In the genomic region with DNA sequence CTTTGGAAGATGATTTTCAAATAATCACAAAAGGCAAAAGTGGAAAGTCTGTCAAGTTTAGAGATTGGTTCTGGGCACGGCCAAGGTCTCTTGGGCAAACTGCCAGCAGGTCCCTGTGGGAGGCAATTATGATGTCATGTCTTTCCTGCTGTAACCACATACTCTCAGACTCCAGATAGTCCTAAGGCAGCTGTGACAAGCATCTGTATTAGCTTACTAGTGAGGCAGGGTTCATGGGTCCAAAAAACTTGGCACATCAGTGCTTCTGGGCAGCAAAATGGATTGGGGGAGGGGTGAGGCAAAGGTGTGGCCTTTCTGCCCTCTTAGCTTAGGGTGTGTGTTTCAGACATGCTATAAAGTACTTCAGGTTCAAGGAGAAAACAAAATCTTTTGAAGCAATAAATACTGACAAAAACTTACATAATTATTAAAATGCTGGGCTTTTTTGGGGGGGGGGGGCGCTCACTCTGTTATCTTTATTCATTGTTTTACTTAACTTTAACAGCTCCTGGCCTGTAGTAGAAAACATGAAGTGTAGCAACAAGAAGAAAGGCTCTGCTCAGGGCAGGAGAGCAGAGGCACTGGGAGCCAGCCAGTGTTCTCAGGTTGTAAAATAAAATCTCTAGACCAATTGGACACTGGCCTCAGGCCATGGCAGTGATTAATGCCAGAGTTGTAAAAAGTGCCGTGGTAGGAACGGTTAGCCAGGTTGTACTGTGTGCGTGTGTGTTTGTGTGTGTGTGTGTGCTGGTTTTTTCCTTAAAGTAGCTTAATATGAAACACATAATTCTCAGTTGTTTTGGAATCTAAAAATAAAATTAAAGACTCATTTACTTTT, we compare ENCODE assay signal across 8 cellular contexts. TPM values are rescaled to one million over a fixed set of nuclear protein-coding genes. Genes with fewer than 3 reads are reported as not detected.
DNase-seq lines count a peak whose midpoint lies in the region; ATAC-seq and TF ChIP-seq lines count a peak whose summit lies in the region.

No MANE protein-coding gene starts in this region.

- H3K9me3 ChIP-seq in mesodermal cell (ENCODE audit: control insufficient read depth, low read length) (peaks cover 4% of the 10 kb centered on the region), thoracic aorta (no peaks in the 10 kb centered on the region), spleen (no peaks in the 10 kb centered on the region)

- TF ChIP-seq POLR2A in spleen (IDR thresholded peaks at IDR 0.05) = no peak

- H3K4me1 ChIP-seq in mesodermal cell (ENCODE audit: control insufficient read depth, insufficient read depth, low read length, poor library complexity, severe bottlenecking) (peaks cover 14% of the 10 kb centered on the region), thoracic aorta (ENCODE audit: control insufficient read depth in 1 of 2, low read depth in 2 of 2) (peaks cover 20% of the 10 kb centered on the region in 2 donors), spleen (peaks cover 0 to 14% (median 5%) of the 10 kb centered on the region in 6 donors)

- 60 to 100% methylated on average over 2 of the region's 5 CpGs for WGBS in mesodermal cell (ENCODE audit: insufficient coverage in 2 of 2), 2 experiments
- 40 to 63% (median 46%) methylated on average over 5 of the region's 5 CpGs for WGBS in spleen, 5 donors

- TF ChIP-seq RAD21 in Ishikawa (IDR thresholded peaks at IDR 0.05; ENCODE audit: low read depth) = peak; percentile 11; the same call in 1 of the 2 replicates

- POLR2A ChIA-PET in RWPE1 (lab: Yijun Ruan, JAX; ENCODE audit: low non-redundant PET) = interaction anchor here (0.6 kb wide), 1 partner anchor 88 kb away, joined by 3 read pairs; no protein-coding TSS in a partner anchor

- peak; percentile 23 for DNase-seq in NCI-H146 (lab: John Stamatoyannopoulos, UW)
- no peak for DNase-seq in NCI-H146 treated with DMSO at 0.1 percent for 48 hours (lab: John Stamatoyannopoulos, UW; ENCODE audit: unreplicated experiment)
- peak; percentile 55 for DNase-seq in RWPE1 (ENCODE audit: low spot score)
- peak; percentile 95 to 97 for DNase-seq in cardiac fibroblast (ENCODE audit: low read depth in 2 of 2)
- DNase-seq in thoracic aorta (ENCODE audit: low spot score) = peak; percentile 44
- DNase-seq in spleen = no peak

- H3K36me3 ChIP-seq in mesodermal cell (ENCODE audit: control insufficient read depth, insufficient read depth, low read length) (no peaks in the 10 kb centered on the region), thoracic aorta (no peaks in the 10 kb centered on the region), spleen (no peaks in the 10 kb centered on the region)

- intact Hi-C loops in spleen (cut with DNase I; ENCODE audit: low total_unique reads) = no loop called here

- no peak for TF ChIP-seq EP300 in Ishikawa (IDR thresholded peaks at IDR 0.05; ENCODE audit: borderline replicate concordance)

- H3K27me3 ChIP-seq in thoracic aorta (replicated peaks; ENCODE audit: insufficient read depth) (no peaks in the 10 kb centered on the region), spleen (replicated peaks in 1 of 7) (peaks cover 0 to 6% (median 0%) of the 10 kb centered on the region in 7 donors)

- peak; percentile 87 for ATAC-seq in thoracic aorta (ENCODE audit: insufficient number of reproducible peaks, low FRiP score, low read depth)

- CTCF ChIA-PET in RWPE1 (lab: Yijun Ruan, JAX) = no interaction called here

- H3K27ac ChIP-seq in RWPE1 (peak overlapping the region; percentile 84), mesodermal cell (ENCODE audit: low read depth, low read length, severe bottlenecking) (peak overlapping the region; percentile 29), thoracic aorta (peak overlapping the region; percentile 1 to 73), spleen (no peak overlapping the region)

- H3K4me3 ChIP-seq in cardiac fibroblast (replicated peaks in 1 of 2; ENCODE audit: low read depth in 2 of 2, low read length in 2 of 2) (no peak overlapping the region), mesodermal cell (ENCODE audit: extremely low read depth, insufficient read depth, low read length, poor library complexity, severe bottlenecking) (no peak overlapping the region), thoracic aorta (peak overlapping the region; percentile 12), spleen (no peak overlapping the region)

- TF ChIP-seq CTCF in RWPE1 (conservative IDR thresholded peaks at IDR 0.05; ENCODE audit: low read depth) (no peak), cardiac fibroblast (IDR thresholded peaks at IDR 0.05; ENCODE audit: low read depth, low read length) (no peak), thoracic aorta (IDR thresholded peaks at IDR 0.05) (no peak), spleen (IDR thresholded peaks at IDR 0.05 in 8 of 11, conservative IDR thresholded peaks at IDR 0.05 in 3 of 11) (no peak)

TF ChIP-seq in Ishikawa, 13 proteins besides CTCF, POLR2A, EP300 and RAD21:
- TF ChIP-seq CEBPB (IDR thresholded peaks at IDR 0.05) (0 out of 2 replicates have a peak, but pooled peaks have one; percentile 0), NFIC (IDR thresholded peaks at IDR 0.05) (peak; percentile 93), TCF12 (IDR thresholded peaks at IDR 0.05; ENCODE audit: low read depth) (peak; percentile 57), FOXM1 (IDR thresholded peaks at IDR 0.05; ENCODE audit: borderline replicate concordance, low read depth) (no peak), TEAD4 (IDR thresholded peaks at IDR 0.05) (peak; percentile 45; the same call in 1 of the 2 replicates)
- TF ChIP-seq, protein P1, sequence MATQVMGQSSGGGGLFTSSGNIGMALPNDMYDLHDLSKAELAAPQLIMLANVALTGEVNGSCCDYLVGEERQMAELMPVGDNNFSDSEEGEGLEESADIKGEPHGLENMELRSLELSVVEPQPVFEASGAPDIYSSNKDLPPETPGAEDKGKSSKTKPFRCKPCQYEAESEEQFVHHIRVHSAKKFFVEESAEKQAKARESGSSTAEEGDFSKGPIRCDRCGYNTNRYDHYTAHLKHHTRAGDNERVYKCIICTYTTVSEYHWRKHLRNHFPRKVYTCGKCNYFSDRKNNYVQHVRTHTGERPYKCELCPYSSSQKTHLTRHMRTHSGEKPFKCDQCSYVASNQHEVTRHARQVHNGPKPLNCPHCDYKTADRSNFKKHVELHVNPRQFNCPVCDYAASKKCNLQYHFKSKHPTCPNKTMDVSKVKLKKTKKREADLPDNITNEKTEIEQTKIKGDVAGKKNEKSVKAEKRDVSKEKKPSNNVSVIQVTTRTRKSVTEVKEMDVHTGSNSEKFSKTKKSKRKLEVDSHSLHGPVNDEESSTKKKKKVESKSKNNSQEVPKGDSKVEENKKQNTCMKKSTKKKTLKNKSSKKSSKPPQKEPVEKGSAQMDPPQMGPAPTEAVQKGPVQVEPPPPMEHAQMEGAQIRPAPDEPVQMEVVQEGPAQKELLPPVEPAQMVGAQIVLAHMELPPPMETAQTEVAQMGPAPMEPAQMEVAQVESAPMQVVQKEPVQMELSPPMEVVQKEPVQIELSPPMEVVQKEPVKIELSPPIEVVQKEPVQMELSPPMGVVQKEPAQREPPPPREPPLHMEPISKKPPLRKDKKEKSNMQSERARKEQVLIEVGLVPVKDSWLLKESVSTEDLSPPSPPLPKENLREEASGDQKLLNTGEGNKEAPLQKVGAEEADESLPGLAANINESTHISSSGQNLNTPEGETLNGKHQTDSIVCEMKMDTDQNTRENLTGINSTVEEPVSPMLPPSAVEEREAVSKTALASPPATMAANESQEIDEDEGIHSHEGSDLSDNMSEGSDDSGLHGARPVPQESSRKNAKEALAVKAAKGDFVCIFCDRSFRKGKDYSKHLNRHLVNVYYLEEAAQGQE (IDR thresholded peaks at IDR 0.05; ENCODE audit: low read depth) = no peak
- TF ChIP-seq, protein P2, sequence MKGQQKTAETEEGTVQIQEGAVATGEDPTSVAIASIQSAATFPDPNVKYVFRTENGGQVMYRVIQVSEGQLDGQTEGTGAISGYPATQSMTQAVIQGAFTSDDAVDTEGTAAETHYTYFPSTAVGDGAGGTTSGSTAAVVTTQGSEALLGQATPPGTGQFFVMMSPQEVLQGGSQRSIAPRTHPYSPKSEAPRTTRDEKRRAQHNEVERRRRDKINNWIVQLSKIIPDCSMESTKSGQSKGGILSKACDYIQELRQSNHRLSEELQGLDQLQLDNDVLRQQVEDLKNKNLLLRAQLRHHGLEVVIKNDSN (IDR thresholded peaks at IDR 0.05) = 0 out of 2 replicates have a peak, but pooled peaks have one; percentile 26
- TF ChIP-seq, protein P3, sequence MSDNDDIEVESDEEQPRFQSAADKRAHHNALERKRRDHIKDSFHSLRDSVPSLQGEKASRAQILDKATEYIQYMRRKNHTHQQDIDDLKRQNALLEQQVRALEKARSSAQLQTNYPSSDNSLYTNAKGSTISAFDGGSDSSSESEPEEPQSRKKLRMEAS (IDR thresholded peaks at IDR 0.05) = no peak; the same call in 1 of the 2 replicates

RNA-seq across cellular contexts. Expression of a gene that starts 14.3 kb away (rescaled TPM):
- 29.1 TPM for polyA plus RNA-seq in mesodermal cell (2013, experiment 1 of 2)
- polyA plus RNA-seq in mesodermal cell (2013, experiment 2 of 2) = 24.1 TPM
- total RNA-seq in thoracic aorta = 10 to 100 TPM; 70.1 to 86.1 TPM
- total RNA-seq in spleen = 10 to 100 TPM; 14.0 to 28.2 (median 22.6) TPM
- 1 to 10 TPM; 3.1 to 7.2 (median 6.2) TPM for polyA plus RNA-seq in spleen

Comparison
In these comparisons a context has a peak if more than half of its experiments do, and no peak if none do; other contexts are left out.
1. DNase-seq: peak in NCI-H146 (single experiment), RWPE1 (single experiment), cardiac fibroblast (2 of 2) and thoracic aorta (single experiment); none in NCI-H146 treated with DMSO at 0.1 percent for 48 hours (single experiment) and spleen (single experiment).
2. H3K27ac ChIP-seq: peak in RWPE1 (single experiment), mesodermal cell (single experiment) and thoracic aorta (2 of 2); none in spleen (0 of 8).